In the genomic region with DNA sequence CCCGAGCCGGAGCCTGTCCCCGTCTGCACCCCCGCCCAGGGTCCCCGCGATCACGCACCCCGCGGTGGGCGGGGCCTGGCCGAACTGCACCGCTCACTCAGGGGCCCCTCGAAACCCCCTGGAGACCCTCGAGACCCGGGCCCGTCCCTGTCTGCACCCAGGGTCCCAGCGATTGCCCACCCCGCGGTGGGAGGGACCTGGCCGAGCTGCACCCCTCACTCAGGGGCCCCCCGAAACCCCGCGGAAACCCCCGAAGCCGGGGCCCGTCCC, we compare ENCODE assay signal across 8 cellular contexts. TPM values are rescaled to one million over a fixed set of nuclear protein-coding genes. Genes with fewer than 3 reads are reported as not detected.
DNase-seq lines count a peak whose midpoint lies in the region; ATAC-seq and TF ChIP-seq lines count a peak whose summit lies in the region.

No MANE protein-coding gene starts in this region.

- 0 out of 2 replicates have a peak, but pooled peaks cover 3% of the 10 kb centered on the region for H3F3A ChIP-seq in Loucy (ENCODE audit: low read depth)

- H3K9me2 ChIP-seq in Loucy (replicated peaks; ENCODE audit: low read depth, low read length): no peaks in the 10 kb centered on the region

- H3K4me3 ChIP-seq in Loucy (ENCODE audit: low read length, poor library complexity, severe bottlenecking) (peak overlapping the region; percentile 89), epithelial cell of esophagus (ENCODE audit: low read length) (peak overlapping the region; percentile 85)

- H3K4me2 ChIP-seq in Loucy (ENCODE audit: low read depth, low read length, poor library complexity, severe bottlenecking): peak overlapping the region; percentile 100

- peak overlapping the region; percentile 92 for H3K9ac ChIP-seq in Loucy (ENCODE audit: low read depth, low read length, poor library complexity, severe bottlenecking)

- H4K20me1 ChIP-seq in Loucy (ENCODE audit: insufficient read depth, low read length, poor library complexity, severe bottlenecking): peaks cover 40% of the 10 kb centered on the region

- peaks cover 23% of the 10 kb centered on the region for H3K4me1 ChIP-seq in Loucy (ENCODE audit: insufficient read depth, low read length, poor library complexity, severe bottlenecking)

- peaks cover 6% of the 10 kb centered on the region for H3K27me3 ChIP-seq in Loucy (ENCODE audit: insufficient read depth, low read length, poor library complexity, severe bottlenecking)

- ATAC-seq in GM19438 (IDR thresholded peaks at IDR 0.05; ENCODE audit: low read depth, unreplicated experiment) (peak; percentile 19), omental fat pad (ENCODE audit: low FRiP score) (peak; percentile 16)

- peak overlapping the region; percentile 15; the same call in 1 of the 2 replicates for H2AFZ ChIP-seq in Loucy (ENCODE audit: low read length)

- no peak for DNase-seq in epithelial cell of esophagus (ENCODE audit: low read depth)
- DNase-seq in omental fat pad (ENCODE audit: low spot score): no peak
- DNase-seq in activated gamma-delta T cell (lab: John Stamatoyannopoulos, UW): no peak
- no peak for DNase-seq in RPMI8226
- DNase-seq in medulla oblongata (ENCODE audit: extremely low spot score): no peak
- DNase-seq in mucosa of gallbladder (ENCODE audit: low spot score): no peak

- no peaks in the 10 kb centered on the region for H3K9me3 ChIP-seq in Loucy (ENCODE audit: insufficient read depth, low read depth, low read length)

- TF ChIP-seq CTCF in Loucy (conservative IDR thresholded peaks at IDR 0.05; ENCODE audit: low read length): no peak
- no peak for TF ChIP-seq CTCF in epithelial cell of esophagus (IDR thresholded peaks at IDR 0.05; ENCODE audit: insufficient read depth, low read depth, low read length, missing control alignments)
- no peak for TF ChIP-seq CTCF in omental fat pad (IDR thresholded peaks at IDR 0.05)

- H3K79me2 ChIP-seq in Loucy (ENCODE audit: insufficient read depth, low read length): peaks cover 60% of the 10 kb centered on the region

- H3K36me3 ChIP-seq in Loucy (ENCODE audit: insufficient read depth, low read length): no peaks in the 10 kb centered on the region

RNA-seq across cellular contexts. Expression of gene LMNB2, which starts 0.5 kb away (rescaled TPM):
- total RNA-seq in omental fat pad (10 to 100 TPM; 14.1 to 37.5 (median 23.0) TPM), mucosa of gallbladder (23.9 TPM)

RNA-seq across cellular contexts. Expression of gene GADD45B, which starts 19.7 kb away (rescaled TPM):
- total RNA-seq in omental fat pad: 100 to 1,000 TPM; 120 to 726 (median 425) TPM
- 59.8 TPM for total RNA-seq in mucosa of gallbladder

RNA-seq across cellular contexts. Expression of gene TIMM13, which starts 28.9 kb away (rescaled TPM):
- total RNA-seq in omental fat pad: 10 to 100 TPM; 28.8 to 43.6 (median 41.1) TPM
- total RNA-seq in mucosa of gallbladder: 76.4 TPM
